Comparison of ENCODE assay signal across 8 cellular contexts in the genomic region with DNA sequence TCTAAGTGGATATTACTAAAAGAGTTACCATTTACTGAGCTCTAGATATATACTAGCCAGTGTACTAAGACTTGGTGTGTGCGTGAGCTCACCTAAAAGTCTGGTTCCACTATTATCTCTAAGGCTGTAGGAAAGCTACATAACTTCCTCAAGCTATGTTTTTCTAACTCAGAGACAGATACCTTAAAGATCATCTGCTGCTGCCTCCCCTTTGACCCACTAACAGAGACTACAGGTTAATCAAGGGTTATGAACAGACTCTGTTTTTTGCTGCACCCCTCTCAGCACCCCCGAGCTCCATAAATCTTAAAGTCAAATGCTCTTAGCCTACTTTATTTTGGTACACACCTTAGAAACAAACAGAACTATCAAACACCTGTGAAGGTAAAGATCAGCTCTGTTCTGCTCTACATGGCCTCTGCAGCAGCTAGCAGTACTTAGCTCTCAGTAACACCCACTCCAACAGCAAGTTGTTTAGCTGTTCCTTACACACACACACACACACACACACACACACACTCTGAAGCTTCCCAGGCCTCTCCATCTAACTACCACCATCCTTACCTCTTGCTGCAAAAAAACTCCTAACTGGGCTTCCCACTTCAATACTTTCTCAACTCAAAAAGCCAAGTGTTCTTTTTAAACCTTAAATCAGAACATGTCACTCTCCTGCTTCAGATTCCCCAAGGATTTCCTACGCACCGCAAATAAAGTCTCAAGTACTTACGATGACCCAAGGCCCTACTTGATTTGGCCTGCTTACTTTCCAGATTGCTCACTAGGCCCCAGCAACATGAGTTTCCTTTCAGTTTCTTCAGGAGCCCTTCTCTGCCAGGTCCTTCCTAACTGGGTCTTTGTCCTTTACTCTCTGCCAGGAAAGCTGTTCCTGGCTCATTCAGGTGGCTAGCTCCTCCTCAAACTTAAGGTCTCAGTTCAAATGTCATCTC. TPM values are rescaled to one million over a fixed set of nuclear protein-coding genes. Genes with fewer than 3 reads are reported as not detected.
DNase-seq lines count a peak whose midpoint lies in the region; ATAC-seq and TF ChIP-seq lines count a peak whose summit lies in the region.
"Not testable (repeated sequence)": the region's sequence is repeated elsewhere in the genome, so short reads cannot be mapped to it uniquely, and the experiment has no call there.

No MANE protein-coding gene starts in this region.

- H3K27me3 Mint-ChIP-seq in activated naive CD8-positive, alpha-beta T cell; mesothelial cell of epicardium (ENCODE audit: low read depth): not testable (repeated sequence)

- intact Hi-C loops in heart left ventricle (cut with DNase I); gastrocnemius medialis (cut with DNase I; ENCODE audit: low total_unique reads); uterus (cut with DNase I; ENCODE audit: low total_unique reads): not testable (repeated sequence)

- peak overlapping the region; percentile 14 for H3K4me3 Mint-ChIP-seq in activated naive CD8-positive, alpha-beta T cell
- not testable (repeated sequence) for H3K4me3 Mint-ChIP-seq in mesothelial cell of epicardium

- DNase-seq in GM12864 (ENCODE audit: low read depth); SK-N-MC (ENCODE audit: low read depth, low spot score); coronary artery (ENCODE audit: low spot score); heart left ventricle; mesothelial cell of epicardium (ENCODE audit: low spot score in 2 of 2, unreplicated experiment in 2 of 2); uterus: not testable (repeated sequence)
- DNase-seq in gastrocnemius medialis = peak in 1 of 2 donors; percentile 64

- H3K36me3 ChIP-seq in SK-N-MC (ENCODE audit: insufficient read depth, low read length); heart left ventricle; gastrocnemius medialis; uterus: not testable (repeated sequence)

- H3K9me3 Mint-ChIP-seq in activated naive CD8-positive, alpha-beta T cell (ENCODE audit: low read depth); mesothelial cell of epicardium: not testable (repeated sequence)

- H3K36me3 Mint-ChIP-seq in activated naive CD8-positive, alpha-beta T cell; mesothelial cell of epicardium: not testable (repeated sequence)

- H3K27ac Mint-ChIP-seq in activated naive CD8-positive, alpha-beta T cell = peak overlapping the region; percentile 87
- H3K27ac Mint-ChIP-seq in mesothelial cell of epicardium = peak overlapping the region; percentile 72

- not testable (repeated sequence) for TF ChIP-seq POLR2A in heart left ventricle (IDR thresholded peaks at IDR 0.05); gastrocnemius medialis (IDR thresholded peaks at IDR 0.05); uterus (IDR thresholded peaks at IDR 0.05)

- H3K27ac ChIP-seq in SK-N-MC = 0 out of 2 replicates have a peak overlapping the region, but pooled peaks have one; percentile 36
- H3K27ac ChIP-seq in coronary artery = peak overlapping the region; percentile 44 to 63
- peak overlapping the region in 10 of 12 donors; percentile 4 to 70 (median 56) for H3K27ac ChIP-seq in heart left ventricle
- H3K27ac ChIP-seq in gastrocnemius medialis = peak overlapping the region; percentile 69 to 80 (median 78)
- peak overlapping the region; percentile 63 to 70 for H3K27ac ChIP-seq in uterus

- peaks cover 75% of the 10 kb centered on the region for H3K4me1 Mint-ChIP-seq in activated naive CD8-positive, alpha-beta T cell (ENCODE audit: low read depth)
- H3K4me1 Mint-ChIP-seq in mesothelial cell of epicardium = peaks cover 37% of the 10 kb centered on the region

- in situ Hi-C loops in gastrocnemius medialis (cut with MboI; ENCODE audit: low sequenced_read_pairs in 4 of 4) = not testable (repeated sequence)

- not testable (repeated sequence) for H3K9ac ChIP-seq in SK-N-MC (ENCODE audit: insufficient read length)

- not testable (repeated sequence) for TF ChIP-seq CTCF in GM12864 (IDR thresholded peaks at IDR 0.05; ENCODE audit: low read depth, low read length, missing control alignments); coronary artery (IDR thresholded peaks at IDR 0.05); heart left ventricle (IDR thresholded peaks at IDR 0.05); mesothelial cell of epicardium (IDR thresholded peaks at IDR 0.05; ENCODE audit: unreplicated experiment); gastrocnemius medialis (IDR thresholded peaks at IDR 0.05 in 4 of 5, conservative IDR thresholded peaks at IDR 0.05 in 1 of 5); uterus (IDR thresholded peaks at IDR 0.05)

- H3K4me1 ChIP-seq in heart left ventricle = peaks cover 0 to 61% (median 45%) of the 10 kb centered on the region in 12 donors
- H3K4me1 ChIP-seq in gastrocnemius medialis = peaks cover 73 to 80% of the 10 kb centered on the region in 2 donors
- peaks cover 3 to 16% of the 10 kb centered on the region in 2 donors for H3K4me1 ChIP-seq in uterus

- not testable (repeated sequence) for H3K27me3 ChIP-seq in heart left ventricle, gastrocnemius medialis, uterus

- ATAC-seq in heart left ventricle = not testable (repeated sequence)
- peak in 1 of 2 donors; percentile 55 for ATAC-seq in gastrocnemius medialis

- WGBS in heart left ventricle, 4 donors = 36 to 46% (median 44%) methylated on average over 5 of the region's 5 CpGs

- not testable (repeated sequence) for H3K9me3 ChIP-seq in SK-N-MC (ENCODE audit: low read depth, low read length); heart left ventricle; gastrocnemius medialis; uterus

- peak overlapping the region; percentile 7; the same call in 1 of the 2 replicates for H3K4me3 ChIP-seq in GM12864 (ENCODE audit: low read depth, low read length)
- H3K4me3 ChIP-seq in SK-N-MC, heart left ventricle, uterus: not testable (repeated sequence)
- peak overlapping the region; percentile 25 for H3K4me3 ChIP-seq in coronary artery
- H3K4me3 ChIP-seq in gastrocnemius medialis = peak overlapping the region in 2 of 4 donors; percentile 10 to 21

RNA-seq across cellular contexts. Expression of gene NCOR1, which starts 12.5 kb away (rescaled TPM):
- total RNA-seq in heart left ventricle (10 to 100 TPM; 58.8 to 92.2 (median 75.3) TPM), mesothelial cell of epicardium (130 to 142 TPM (median 135 TPM) in 3 replicates), gastrocnemius medialis (100 to 1,000 TPM; 122 to 152 (median 132) TPM), uterus (100 to 1,000 TPM; 117 to 195 (median 147) TPM)
- polyA plus RNA-seq in heart left ventricle = 10 to 100 TPM; 35.2 to 43.9 TPM

RNA-seq across cellular contexts. Expression of gene PIGL, which starts 14.2 kb away (rescaled TPM):
- total RNA-seq in heart left ventricle = 10 to 100 TPM in 5 of 9 donors, 1 to 10 TPM in 4; 4.5 to 20.2 (median 10.2) TPM
- polyA plus RNA-seq in heart left ventricle = 10 to 100 TPM in 1 of 2 donors, 1 to 10 TPM in 1; 7.6 to 13.3 TPM
- total RNA-seq in mesothelial cell of epicardium = 62.4 to 69.4 TPM (median 64.2 TPM) in 3 replicates
- 1 to 10 TPM; 6.2 to 7.4 (median 7.0) TPM for total RNA-seq in gastrocnemius medialis
- 10 to 100 TPM; 18.2 to 74.0 (median 40.3) TPM for total RNA-seq in uterus
